Comparison of ENCODE assay signal across 11 cellular contexts in the genomic region with DNA sequence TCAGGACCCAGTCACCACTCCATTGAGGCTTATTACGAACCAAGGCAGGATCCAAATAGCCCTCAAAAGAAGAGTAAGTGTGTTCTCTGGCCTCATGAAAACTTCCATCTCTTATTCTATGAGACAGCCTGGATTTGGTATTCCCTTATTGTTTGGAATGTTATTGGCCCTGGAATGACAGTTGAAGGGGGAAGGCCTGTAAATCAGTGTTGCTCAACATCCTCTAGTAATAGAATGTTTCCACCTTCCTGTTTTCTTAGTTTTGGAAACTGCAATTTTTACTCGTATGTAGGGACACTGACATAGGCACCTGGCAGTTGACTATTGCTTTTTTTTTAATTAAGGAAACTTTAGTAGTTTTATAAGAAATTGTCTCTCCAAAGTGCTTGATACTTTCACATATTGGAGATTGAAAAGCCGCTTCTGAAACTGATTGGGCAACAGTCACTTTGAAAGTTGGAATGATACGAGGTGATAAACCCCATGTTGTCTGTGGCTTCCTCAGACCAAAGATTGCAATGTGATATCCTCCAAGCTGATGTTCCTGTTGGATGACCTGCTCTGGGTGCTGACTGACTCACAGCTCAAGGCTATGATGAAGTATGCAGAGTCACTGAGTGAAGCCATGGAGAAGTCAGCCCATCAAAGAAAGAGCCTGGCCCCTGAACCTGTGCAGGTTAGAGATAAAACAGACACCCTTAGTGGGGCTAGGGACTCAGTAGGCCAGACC. TPM values are rescaled to one million over a fixed set of nuclear protein-coding genes. Genes with fewer than 3 reads are reported as not detected.
A peak's percentile ranks its signal among the peaks of the same experiment; 100 is the strongest.
DNase-seq lines count a peak whose midpoint lies in the region; ATAC-seq and TF ChIP-seq lines count a peak whose summit lies in the region.
"Had no signal": no experiment of that assay in that cellular context is flagged by ENCODE, and none has a peak within 500 bp of the region (broad histone marks: within the 10 kb centered on the region; RNA-seq: fewer than 3 reads in every experiment).

No MANE protein-coding gene starts in this region.

- H3K36me3 ChIP-seq in gastrocnemius medialis (peaks cover 7 to 22% of the 10 kb centered on the region in 2 donors), ascending aorta (peaks cover 32 to 49% of the 10 kb centered on the region in 2 donors)

- H3K9me3 ChIP-seq in gastrocnemius medialis (no peaks in the 10 kb centered on the region), ascending aorta (no peaks in the 10 kb centered on the region)

- H3K27me3 ChIP-seq in gastrocnemius medialis (no peaks in the 10 kb centered on the region), ascending aorta (no peaks in the 10 kb centered on the region)

- in situ Hi-C loops in gastrocnemius medialis (cut with MboI; ENCODE audit: low sequenced_read_pairs in 4 of 4), result no loop called here

- no peaks in the 10 kb centered on the region for H3K4me1 Mint-ChIP-seq in activated T-helper 2 cell treated with anti-CD3 and anti-CD28 coated beads, Interferon-gamma antibody, Interleukin-2, Interleukin-4, amounts not matched to agents 10 μg/mL and 5 μg/mL and 100 μg/mL, durations not matched to agents 14 hours and 24 hours and 36 hours (ENCODE audit: low read depth)

- H3K27me3 Mint-ChIP-seq in activated T-helper 2 cell treated with anti-CD3 and anti-CD28 coated beads, Interferon-gamma antibody, Interleukin-2, Interleukin-4, amounts not matched to agents 10 μg/mL and 5 μg/mL and 100 μg/mL, durations not matched to agents 14 hours and 24 hours and 36 hours (ENCODE audit: low read depth), result no peaks in the 10 kb centered on the region

- H3K4me3 Mint-ChIP-seq in activated T-helper 2 cell treated with anti-CD3 and anti-CD28 coated beads, Interferon-gamma antibody, Interleukin-2, Interleukin-4, amounts not matched to agents 10 μg/mL and 5 μg/mL and 100 μg/mL, durations not matched to agents 14 hours and 24 hours and 36 hours (ENCODE audit: low read depth), result no peak overlapping the region

- peaks cover 28% of the 10 kb centered on the region for H3K36me3 Mint-ChIP-seq in activated T-helper 2 cell treated with anti-CD3 and anti-CD28 coated beads, Interferon-gamma antibody, Interleukin-2, Interleukin-4, amounts not matched to agents 10 μg/mL and 5 μg/mL and 100 μg/mL, durations not matched to agents 14 hours and 24 hours and 36 hours (ENCODE audit: low read depth)

- no peak for TF ChIP-seq POLR2A in gastrocnemius medialis (IDR thresholded peaks at IDR 0.05)

- no peaks in the 10 kb centered on the region for H3K9me3 Mint-ChIP-seq in activated T-helper 2 cell treated with anti-CD3 and anti-CD28 coated beads, Interferon-gamma antibody, Interleukin-2, Interleukin-4, amounts not matched to agents 10 μg/mL and 5 μg/mL and 100 μg/mL, durations not matched to agents 14 hours and 24 hours and 36 hours

- H3K4me3 ChIP-seq in gastrocnemius medialis (no peak overlapping the region), ascending aorta (no peak overlapping the region)

- H3K27ac Mint-ChIP-seq in activated T-helper 2 cell treated with anti-CD3 and anti-CD28 coated beads, Interferon-gamma antibody, Interleukin-2, Interleukin-4, amounts not matched to agents 10 μg/mL and 5 μg/mL and 100 μg/mL, durations not matched to agents 14 hours and 24 hours and 36 hours, result no peak overlapping the region

- H3K27ac ChIP-seq in gastrocnemius medialis, result peak overlapping the region; percentile 49 to 76 (median 72)
- no peak overlapping the region for H3K27ac ChIP-seq in ascending aorta

- intact Hi-C loops in gastrocnemius medialis (cut with DNase I; ENCODE audit: low total_unique reads), result no loop called here
- intact Hi-C loops in activated T-helper 2 cell treated with anti-CD3 and anti-CD28 coated beads, Interferon-gamma antibody, Interleukin-2, Interleukin-4, amounts not matched to agents 10 μg/mL and 5 μg/mL and 100 μg/mL, durations not matched to agents 14 hours and 24 hours and 36 hours (cut with micrococcal nuclease), result no loop called here
- intact Hi-C loops in ascending aorta (cut with DNase I), result no loop called here

- H3K4me1 ChIP-seq in gastrocnemius medialis (peaks cover 0 to 15% of the 10 kb centered on the region in 2 donors), ascending aorta (no peaks in the 10 kb centered on the region)

- ATAC-seq in gastrocnemius medialis, result peak; percentile 97 to 99

- peak; percentile 68 for DNase-seq in HCEC 1CT
- DNase-seq in RKO (ENCODE audit: low spot score), result peak; percentile 11
- DNase-seq in fibroblast of gingiva (ENCODE audit: low read depth), result peak; percentile 34
- DNase-seq in gastrocnemius medialis, result peak; percentile 40 to 53
- no peak for DNase-seq in activated T-helper 2 cell treated with anti-CD3 and anti-CD28 coated beads, Interferon-gamma antibody, Interleukin-2, Interleukin-4, amounts not matched to agents 10 μg/mL and 5 μg/mL and 100 μg/mL, durations not matched to agents 14 hours and 24 hours and 36 hours (ENCODE audit: low spot score)
- no peak for DNase-seq in ascending aorta (ENCODE audit: low spot score in 2 of 2)
- DNase-seq in hippocampal formation (lab: John Stamatoyannopoulos, UW), result no peak
- DNase-seq: DMS79, foreskin melanocyte, Karpas-422, NCI-H510A treated with DMSO at 0.1 percent for 48 hours had no signal

- TF ChIP-seq CTCF in gastrocnemius medialis (IDR thresholded peaks at IDR 0.05 in 4 of 5, conservative IDR thresholded peaks at IDR 0.05 in 1 of 5) (no peak), ascending aorta (IDR thresholded peaks at IDR 0.05) (no peak)

RNA-seq across cellular contexts. Expression of gene BLTP3A, which starts 43.1 kb away (rescaled TPM):
- total RNA-seq in gastrocnemius medialis (10 to 100 TPM; 19.9 to 36.0 (median 23.2) TPM), ascending aorta (12.7 TPM)
- total RNA-seq in activated T-helper 2 cell treated with anti-CD3 and anti-CD28 coated beads, Interferon-gamma antibody, Interleukin-2, Interleukin-4, amounts not matched to agents 10 μg/mL and 5 μg/mL and 100 μg/mL, durations not matched to agents 14 hours and 24 hours and 36 hours, result 15.1 and 16.3 TPM in 2 replicates

RNA-seq across cellular contexts. Expression of gene TAF11, which starts 52.9 kb away (rescaled TPM):
- total RNA-seq in gastrocnemius medialis, result 10 to 100 TPM; 23.2 to 32.6 (median 24.0) TPM
- 31.6 and 34.0 TPM in 2 replicates for total RNA-seq in activated T-helper 2 cell treated with anti-CD3 and anti-CD28 coated beads, Interferon-gamma antibody, Interleukin-2, Interleukin-4, amounts not matched to agents 10 μg/mL and 5 μg/mL and 100 μg/mL, durations not matched to agents 14 hours and 24 hours and 36 hours
- 0.85 TPM for total RNA-seq in ascending aorta

RNA-seq across cellular contexts. Expression of gene ANKS1A, which starts 54.1 kb away (rescaled TPM):
- total RNA-seq in gastrocnemius medialis (1 to 10 TPM; 5.3 to 8.6 (median 7.0) TPM), ascending aorta (20.9 TPM)
- 7.3 and 8.0 TPM in 2 replicates for total RNA-seq in activated T-helper 2 cell treated with anti-CD3 and anti-CD28 coated beads, Interferon-gamma antibody, Interleukin-2, Interleukin-4, amounts not matched to agents 10 μg/mL and 5 μg/mL and 100 μg/mL, durations not matched to agents 14 hours and 24 hours and 36 hours

Comparison
In these comparisons a context has a peak if more than half of its experiments do, and no peak if none do; other contexts are left out.
1. DNase-seq: peak in HCEC 1CT (single experiment), RKO (single experiment), fibroblast of gingiva (single experiment) and gastrocnemius medialis (2 of 2); none in activated T-helper 2 cell treated with anti-CD3 and anti-CD28 coated beads, Interferon-gamma antibody, Interleukin-2, Interleukin-4, amounts not matched to agents 10 μg/mL and 5 μg/mL and 100 μg/mL, durations not matched to agents 14 hours and 24 hours and 36 hours (single experiment), ascending aorta (0 of 2) and hippocampal formation (0 of 2).
2. H3K27ac ChIP-seq: peak in gastrocnemius medialis (4 of 4); none in ascending aorta (0 of 2).
3. RNA of gene TAF11, which starts 52.9 kb away (total RNA-seq): 31.6 to 34.0 TPM in activated T-helper 2 cell treated with anti-CD3 and anti-CD28 coated beads, Interferon-gamma antibody, Interleukin-2, Interleukin-4, amounts not matched to agents 10 μg/mL and 5 μg/mL and 100 μg/mL, durations not matched to agents 14 hours and 24 hours and 36 hours and 23.2 to 32.6 TPM in gastrocnemius medialis; 0.85 TPM in ascending aorta (single experiment); every median in the first group is over 10 times any median in the second.